In genomic region chr2:134758632-134759031, GRCh38 we compare ENCODE assay signal across 13 cellular contexts. TPM values are rescaled to one million over a fixed set of nuclear protein-coding genes. Genes with fewer than 3 reads are reported as not detected.
DNase-seq lines count a peak whose midpoint lies in the region; ATAC-seq and TF ChIP-seq lines count a peak whose summit lies in the region.
"Had no signal": no experiment of that assay in that cellular context is flagged by ENCODE, and none has a peak within 500 bp of the region (broad histone marks: within the 10 kb centered on the region; RNA-seq: fewer than 3 reads in every experiment).

No MANE protein-coding gene starts in this region.

- peak overlapping the region; percentile 4 for H2AFZ ChIP-seq in SU-DHL-6 (ENCODE audit: low read depth, low read length, severe bottlenecking)

- H4K20me1 ChIP-seq in SU-DHL-6 (ENCODE audit: low read depth, low read length): no peaks in the 10 kb centered on the region

- H3K9me2 ChIP-seq in SU-DHL-6 (replicated peaks; ENCODE audit: insufficient read depth, low read length): no peaks in the 10 kb centered on the region

- H3K27me3 ChIP-seq in SU-DHL-6 (ENCODE audit: low read length): no peaks in the 10 kb centered on the region

- peak overlapping the region; percentile 39 for H3K9ac ChIP-seq in SU-DHL-6 (ENCODE audit: low read length)

- H3K9me3 ChIP-seq in SU-DHL-6 (ENCODE audit: insufficient read depth, low read length): no peaks in the 10 kb centered on the region

- H3K4me3 ChIP-seq in SU-DHL-6 (ENCODE audit: insufficient read depth, low read length, poor library complexity, severe bottlenecking): peak overlapping the region; percentile 23
- H3K4me3 ChIP-seq: coronary artery, SK-N-MC had no signal

- no peak for TF ChIP-seq CTCF in SU-DHL-6 (IDR thresholded peaks at IDR 0.05; ENCODE audit: insufficient read depth, low read length, poor library complexity, severe bottlenecking)

- H3K27ac ChIP-seq in SU-DHL-6 (ENCODE audit: low read depth, low read length): peak overlapping the region; percentile 93
- H3K27ac ChIP-seq: coronary artery, SK-N-MC had no signal

- H3K79me2 ChIP-seq in SU-DHL-6 (ENCODE audit: insufficient read depth, low read length): no peaks in the 10 kb centered on the region

- ATAC-seq in GM18502 (IDR thresholded peaks at IDR 0.05; ENCODE audit: poor library complexity, unreplicated experiment): peak; percentile 95
- peak; percentile 88 for ATAC-seq in GM21423 (IDR thresholded peaks at IDR 0.05; ENCODE audit: unreplicated experiment)
- peak; percentile 84 for ATAC-seq in HG03139 (IDR thresholded peaks at IDR 0.05; ENCODE audit: unreplicated experiment)
- no peak for ATAC-seq in Right ventricle myocardium inferior

- peaks cover 15% of the 10 kb centered on the region for H3F3A ChIP-seq in SU-DHL-6 (ENCODE audit: insufficient read depth)

- DNase-seq in foreskin melanocyte (no peak), NCI-H2227 treated with DMSO at 0.1 percent for 48 hours (lab: John Stamatoyannopoulos, UW) (no peak), Right ventricle myocardium inferior (ENCODE audit: missing footprints) (no peak), UCSD-AML1 (lab: John Stamatoyannopoulos, UW; ENCODE audit: unreplicated experiment) (no peak)
- DNase-seq: activated T-cell treated with anti-CD3 and anti-CD28 coated beads, Interleukin-2, amount 50 U/mL, for 24 hours; CD4-positive, alpha-beta memory T cell; NCI-H187 treated with DMSO at 0.1 percent for 48 hours had no signal

- H3K36me3 ChIP-seq in SU-DHL-6 (ENCODE audit: low read length): no peaks in the 10 kb centered on the region

- H3K4me2 ChIP-seq in SU-DHL-6 (ENCODE audit: low read depth, low read length, poor library complexity, severe bottlenecking): peak overlapping the region; percentile 59

- intact Hi-C loops in Right ventricle myocardium inferior (cut with DNase I): no loop called here

RNA-seq across cellular contexts. Expression of gene TMEM163, which starts 39.8 kb away (rescaled TPM):
- 0.46 TPM for total RNA-seq in Right ventricle myocardium inferior
- total RNA-seq: CD4-positive, alpha-beta memory T cell had no signal
